Comparison of ENCODE assay signal across 14 cellular contexts in genomic region chr4:5165419-5166369, GRCh38.
DNase-seq lines count a peak whose midpoint lies in the region; ATAC-seq and TF ChIP-seq lines count a peak whose summit lies in the region.
"Had no signal": no experiment of that assay in that cellular context is flagged by ENCODE, and none has a peak within 500 bp of the region (broad histone marks: within the 10 kb centered on the region; RNA-seq: fewer than 3 reads in every experiment).

No MANE protein-coding gene starts in this region.

- peaks cover 20% of the 10 kb centered on the region for H3K27me3 Mint-ChIP-seq in mesothelial cell of epicardium (ENCODE audit: low read depth)
- peaks cover 2 to 6% of the 10 kb centered on the region in 2 donors for H3K27me3 Mint-ChIP-seq in natural killer cell (ENCODE audit: low read depth in 2 of 2)

- H3K9me3 Mint-ChIP-seq in mesothelial cell of epicardium, result no peaks in the 10 kb centered on the region
- H3K9me3 Mint-ChIP-seq in natural killer cell, result no peaks in the 10 kb centered on the region

- TF ChIP-seq CTCF in mesothelial cell of epicardium (IDR thresholded peaks at IDR 0.05; ENCODE audit: unreplicated experiment) (no peak), natural killer cell (IDR thresholded peaks at IDR 0.05) (no peak)

- intact Hi-C loops in natural killer cell (cut with micrococcal nuclease), result no loop called here

- peak overlapping the region; percentile 31 for H3K27ac Mint-ChIP-seq in mesothelial cell of epicardium
- H3K27ac Mint-ChIP-seq in natural killer cell, result no peak overlapping the region
- H3K27ac Mint-ChIP-seq: CD8-positive, alpha-beta memory T cell had no signal

- H3K4me1 Mint-ChIP-seq in mesothelial cell of epicardium (peaks cover 15% of the 10 kb centered on the region), natural killer cell (no peaks in the 10 kb centered on the region)
- H3K4me1 Mint-ChIP-seq: CD8-positive, alpha-beta memory T cell had no signal

- DNase-seq in EL, result peak; percentile 86
- peak; percentile 66 for DNase-seq in NCI-H526 treated with DMSO at 0.1 percent for 48 hours (lab: John Stamatoyannopoulos, UW)
- DNase-seq in dermis blood vessel endothelial cell, result peak; percentile 78
- no peak for DNase-seq in mesothelial cell of epicardium (ENCODE audit: low spot score in 2 of 2, unreplicated experiment in 2 of 2)
- DNase-seq in NK-92 (lab: John Stamatoyannopoulos, UW; ENCODE audit: unreplicated experiment), result no peak
- DNase-seq in natural killer cell, result no peak
- no peak for DNase-seq in ureter (ENCODE audit: low spot score)
- DNase-seq in midbrain (lab: John Stamatoyannopoulos, UW), result no peak
- DNase-seq: CD8-positive, alpha-beta memory T cell; cortex of kidney; hypothalamus; NCI-H1694 treated with DMSO at 0.1 percent for 48 hours; OCI-M1; stimulated activated naive CD4-positive, alpha-beta T cell treated with Interleukin-2 at 50 U/mL for 16 hours had no signal

- ATAC-seq in natural killer cell, result no peak

- peak overlapping the region; percentile 24 for H3K4me3 Mint-ChIP-seq in mesothelial cell of epicardium
- H3K4me3 Mint-ChIP-seq in natural killer cell, result no peak overlapping the region
- H3K4me3 Mint-ChIP-seq: CD8-positive, alpha-beta memory T cell had no signal

- H3K36me3 Mint-ChIP-seq in mesothelial cell of epicardium (no peaks in the 10 kb centered on the region), natural killer cell (no peaks in the 10 kb centered on the region)
- H3K36me3 Mint-ChIP-seq: CD8-positive, alpha-beta memory T cell had no signal

Comparison
In these comparisons a context has a peak if more than half of its experiments do, and no peak if none do; other contexts are left out.
1. DNase-seq: peak in EL (single experiment), NCI-H526 treated with DMSO at 0.1 percent for 48 hours (single experiment) and dermis blood vessel endothelial cell (single experiment); none in mesothelial cell of epicardium (0 of 2), NK-92 (single experiment), natural killer cell (single experiment), ureter (single experiment) and midbrain (single experiment).